8 cellular contexts compared by ENCODE assay signal in genomic region chr5:88680253-88681132, GRCh38.
DNase-seq lines count a peak whose midpoint lies in the region; ATAC-seq and TF ChIP-seq lines count a peak whose summit lies in the region.

No MANE protein-coding gene starts in this region.

- H3K4me3 Mint-ChIP-seq in activated CD8-positive, alpha-beta T cell treated with anti-CD3 and anti-CD28 coated beads, Interleukin-2, amount 10 ng/mL, durations not matched to agents 7 days and 5 days, result peak overlapping the region; percentile 31
- no peak overlapping the region for H3K4me3 Mint-ChIP-seq in mesothelial cell of epicardium

- H3K27ac Mint-ChIP-seq in activated CD8-positive, alpha-beta T cell treated with anti-CD3 and anti-CD28 coated beads, Interleukin-2, amount 10 ng/mL, durations not matched to agents 7 days and 5 days, result no peak overlapping the region
- no peak overlapping the region for H3K27ac Mint-ChIP-seq in mesothelial cell of epicardium

- H3K27me3 Mint-ChIP-seq in activated CD8-positive, alpha-beta T cell treated with anti-CD3 and anti-CD28 coated beads, Interleukin-2, amount 10 ng/mL, durations not matched to agents 7 days and 5 days (ENCODE audit: low read depth), result peaks cover 71% of the 10 kb centered on the region
- H3K27me3 Mint-ChIP-seq in mesothelial cell of epicardium (ENCODE audit: low read depth), result peaks cover 98% of the 10 kb centered on the region

- H3K4me1 ChIP-seq in effector memory CD4-positive, alpha-beta T cell (ENCODE audit: control insufficient read depth, insufficient read depth, low read length, poor library complexity, severe bottlenecking), result peaks cover 13% of the 10 kb centered on the region

- H3K36me3 Mint-ChIP-seq in activated CD8-positive, alpha-beta T cell treated with anti-CD3 and anti-CD28 coated beads, Interleukin-2, amount 10 ng/mL, durations not matched to agents 7 days and 5 days (ENCODE audit: low read depth), result peaks cover 7% of the 10 kb centered on the region
- H3K36me3 Mint-ChIP-seq in mesothelial cell of epicardium, result no peaks in the 10 kb centered on the region

- peaks cover 84% of the 10 kb centered on the region for H3K27me3 ChIP-seq in effector memory CD4-positive, alpha-beta T cell (replicated peaks; ENCODE audit: control insufficient read depth, insufficient read depth, low read length, poor library complexity, severe bottlenecking)

- H3K27ac ChIP-seq in effector memory CD4-positive, alpha-beta T cell (ENCODE audit: insufficient read depth, low read length, poor library complexity, severe bottlenecking), result no peak overlapping the region

- DNase-seq in AG08395 (ENCODE audit: low spot score), result peak; percentile 80
- DNase-seq in NCI-H510A (lab: John Stamatoyannopoulos, UW), result peak; percentile 31
- peak; percentile 83 for DNase-seq in activated CD8-positive, alpha-beta T cell treated with anti-CD3 and anti-CD28 coated beads, Interleukin-2, amount 10 ng/mL, durations not matched to agents 7 days and 5 days
- DNase-seq in effector memory CD4-positive, alpha-beta T cell, result peak; percentile 51 to 62 (median 60)
- peak; percentile 80 to 94 for DNase-seq in mesothelial cell of epicardium (ENCODE audit: low spot score in 2 of 2, unreplicated experiment in 2 of 2)
- DNase-seq in stimulated activated CD8-positive, alpha-beta memory T cell treated with anti-CD3 and anti-CD28 coated beads, Interleukin-2, amount 100 ng/mL, for 1 hour (ENCODE audit: low read depth in 2 of 2), result peak; percentile 62 to 69

- TF ChIP-seq CTCF in mesothelial cell of epicardium (IDR thresholded peaks at IDR 0.05; ENCODE audit: unreplicated experiment), result peak; percentile 98

- H3K9me3 Mint-ChIP-seq in activated CD8-positive, alpha-beta T cell treated with anti-CD3 and anti-CD28 coated beads, Interleukin-2, amount 10 ng/mL, durations not matched to agents 7 days and 5 days (ENCODE audit: insufficient read depth), result no peaks in the 10 kb centered on the region
- H3K9me3 Mint-ChIP-seq in mesothelial cell of epicardium, result no peaks in the 10 kb centered on the region

- no peaks in the 10 kb centered on the region for H3K36me3 ChIP-seq in effector memory CD4-positive, alpha-beta T cell (ENCODE audit: control insufficient read depth, insufficient read depth, low read length)

- H3K4me1 Mint-ChIP-seq in activated CD8-positive, alpha-beta T cell treated with anti-CD3 and anti-CD28 coated beads, Interleukin-2, amount 10 ng/mL, durations not matched to agents 7 days and 5 days (ENCODE audit: low read depth), result peaks cover 24% of the 10 kb centered on the region
- peaks cover 9% of the 10 kb centered on the region for H3K4me1 Mint-ChIP-seq in mesothelial cell of epicardium

- CTCF ChIA-PET in activated CD8-positive, alpha-beta T cell treated with anti-CD3 and anti-CD28 coated beads, Interleukin-2, amount 10 ng/mL, durations not matched to agents 7 days and 5 days (lab: Charles Lee), result interaction anchor here (0.6 to 2.0 kb wide), 13 partner anchors 8 to 900 kb away, joined by 3 to 23 read pairs (median 4); no protein-coding TSS in a partner anchor

- ATAC-seq in GM18867 (IDR thresholded peaks at IDR 0.05; ENCODE audit: unreplicated experiment) (peak; percentile 76), HG03066 (IDR thresholded peaks at IDR 0.05; ENCODE audit: low read depth, unreplicated experiment) (peak; percentile 74)
- ATAC-seq in activated CD8-positive, alpha-beta T cell treated with anti-CD3 and anti-CD28 coated beads, Interleukin-2, amount 10 ng/mL, durations not matched to agents 7 days and 5 days, result peak; percentile 95

- H3K9me3 ChIP-seq in effector memory CD4-positive, alpha-beta T cell (ENCODE audit: control insufficient read depth, low read length), result no peaks in the 10 kb centered on the region

- H3K4me3 ChIP-seq in effector memory CD4-positive, alpha-beta T cell (ENCODE audit: insufficient read depth, low read depth, low read length, poor library complexity, severe bottlenecking), result peak overlapping the region; percentile 49

- POLR2A ChIA-PET in activated CD8-positive, alpha-beta T cell treated with anti-CD3 and anti-CD28 coated beads, Interleukin-2, amount 10 ng/mL, durations not matched to agents 7 days and 5 days (lab: Charles Lee), result no interaction called here

Comparison
In these comparisons a context has a peak if more than half of its experiments do, and no peak if none do; other contexts are left out.
1. DNase-seq: peak in every context shown above with its lines; median percentile 87 in mesothelial cell of epicardium; 83 in activated CD8-positive, alpha-beta T cell treated with anti-CD3 and anti-CD28 coated beads, Interleukin-2, amount 10 ng/mL, durations not matched to agents 7 days and 5 days; 80 in AG08395; 66 in stimulated activated CD8-positive, alpha-beta memory T cell treated with anti-CD3 and anti-CD28 coated beads, Interleukin-2, amount 100 ng/mL, for 1 hour; 60 in effector memory CD4-positive, alpha-beta T cell; 31 in NCI-H510A.